In the genomic region with DNA sequence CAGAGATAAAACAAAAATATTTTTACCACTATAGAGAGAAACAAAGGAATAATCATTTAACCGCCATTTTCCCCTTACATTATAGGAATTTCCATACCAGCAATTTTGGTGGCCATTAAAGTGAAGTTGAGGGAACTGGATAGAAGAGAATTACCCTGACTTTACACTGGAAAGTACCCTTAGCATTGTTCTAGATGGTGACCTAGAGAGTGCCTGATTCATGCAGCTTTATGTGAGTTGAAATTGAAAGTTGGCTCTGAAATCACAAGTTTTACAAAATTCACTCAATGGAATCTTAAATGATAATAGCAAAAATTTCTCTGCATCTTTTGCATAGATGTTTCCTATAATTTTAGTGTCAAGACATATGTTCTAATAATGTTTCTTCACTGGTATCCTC, we compare ENCODE assay signal across 14 cellular contexts. TPM values are rescaled to one million over a fixed set of nuclear protein-coding genes. Genes with fewer than 3 reads are reported as not detected.
DNase-seq lines count a peak whose midpoint lies in the region; ATAC-seq and TF ChIP-seq lines count a peak whose summit lies in the region.
"Had no signal": no experiment of that assay in that cellular context is flagged by ENCODE, and none has a peak within 500 bp of the region (broad histone marks: within the 10 kb centered on the region; RNA-seq: fewer than 3 reads in every experiment).

No MANE protein-coding gene starts in this region.

- peak overlapping the region; percentile 59 for H3K9ac ChIP-seq in skeletal muscle satellite cell (ENCODE audit: low read depth, low read length)

- H3K27ac Mint-ChIP-seq in activated CD4-positive, alpha-beta T cell treated with anti-CD3 and anti-CD28 coated beads for 36 hours: peak overlapping the region; percentile 76
- no peak overlapping the region for H3K27ac Mint-ChIP-seq in activated CD4-positive, alpha-beta T cell treated with anti-CD3 and anti-CD28 coated beads, Interleukin-2, amount 10 ng/mL, durations not matched to agents 24 days and 14 days
- H3K27ac Mint-ChIP-seq in T-cell (peak overlapping the region; percentile 40 to 85), HFFc6 (no peak overlapping the region)
- H3K27ac Mint-ChIP-seq: nephron progenitor cell; T-helper 1 cell treated with Interleukin-12 subunit alpha and Interleukin-12 subunit beta and Interleukin-4 antibody, amounts not matched to agents 30 μg/mL and 1 μg/mL, for 36 hours had no signal

- peaks cover 3% of the 10 kb centered on the region for H3K36me3 Mint-ChIP-seq in activated CD4-positive, alpha-beta T cell treated with anti-CD3 and anti-CD28 coated beads for 36 hours (ENCODE audit: low read depth)
- no peaks in the 10 kb centered on the region for H3K36me3 Mint-ChIP-seq in activated CD4-positive, alpha-beta T cell treated with anti-CD3 and anti-CD28 coated beads, Interleukin-2, amount 10 ng/mL, durations not matched to agents 24 days and 14 days (ENCODE audit: low read depth)
- H3K36me3 Mint-ChIP-seq in T-cell (no peaks in the 10 kb centered on the region), HFFc6 (ENCODE audit: low read depth) (peaks cover 7% of the 10 kb centered on the region; the same call in 1 of the 2 replicates)

- no peak for TF ChIP-seq CTCF in HFFc6 (IDR thresholded peaks at IDR 0.05)

- no peak for DNase-seq in activated CD4-positive, alpha-beta T cell treated with anti-CD3 and anti-CD28 coated beads for 36 hours
- DNase-seq in activated CD4-positive, alpha-beta T cell treated with anti-CD3 and anti-CD28 coated beads, Interleukin-2, amount 10 ng/mL, durations not matched to agents 24 days and 14 days: no peak
- DNase-seq in T-cell (no peak), T1000 (lab: John Stamatoyannopoulos, UW) (no peak), NCI-H2196 (lab: John Stamatoyannopoulos, UW; ENCODE audit: unreplicated experiment) (no peak), HFFc6 (no peak)
- DNase-seq: 8988T, cortex of kidney, hippocampal formation, nephron progenitor cell, tibial artery had no signal

- CTCF ChIA-PET in activated CD4-positive, alpha-beta T cell treated with anti-CD3 and anti-CD28 coated beads for 36 hours (lab: Charles Lee): interaction anchor here (1.1 to 1.9 kb wide), 2 partner anchors 13 to 27 kb away, joined by 3 to 11 read pairs; no protein-coding TSS in a partner anchor
- CTCF ChIA-PET in T-cell (lab: Charles Lee): interaction anchor here in 1 of 2 donors (1.2 kb wide), 1 partner anchor 13 kb away, joined by 5 read pairs; no protein-coding TSS in a partner anchor

- H3K27me3 ChIP-seq in skeletal muscle satellite cell (ENCODE audit: control insufficient read depth, insufficient read depth, low read length): no peaks in the 10 kb centered on the region
- H3K27me3 ChIP-seq: tibial artery had no signal

- H3K27me3 Mint-ChIP-seq in activated CD4-positive, alpha-beta T cell treated with anti-CD3 and anti-CD28 coated beads for 36 hours: peaks cover 21% of the 10 kb centered on the region
- H3K27me3 Mint-ChIP-seq in activated CD4-positive, alpha-beta T cell treated with anti-CD3 and anti-CD28 coated beads, Interleukin-2, amount 10 ng/mL, durations not matched to agents 24 days and 14 days: peaks cover 43% of the 10 kb centered on the region
- H3K27me3 Mint-ChIP-seq in T-cell (peaks cover 15 to 24% of the 10 kb centered on the region in 2 donors), HFFc6 (ENCODE audit: insufficient read depth) (no peaks in the 10 kb centered on the region; the same call in 1 of the 2 replicates)

- no peaks in the 10 kb centered on the region for H3K9me3 Mint-ChIP-seq in activated CD4-positive, alpha-beta T cell treated with anti-CD3 and anti-CD28 coated beads for 36 hours (ENCODE audit: low read depth)
- H3K9me3 Mint-ChIP-seq in activated CD4-positive, alpha-beta T cell treated with anti-CD3 and anti-CD28 coated beads, Interleukin-2, amount 10 ng/mL, durations not matched to agents 24 days and 14 days: peaks cover 6% of the 10 kb centered on the region
- peaks cover 0 to 6% (median 4%) of the 10 kb centered on the region in 3 donors for H3K9me3 Mint-ChIP-seq in T-cell
- H3K9me3 Mint-ChIP-seq in HFFc6: no peaks in the 10 kb centered on the region

- H3K36me3 ChIP-seq in skeletal muscle satellite cell (ENCODE audit: insufficient read depth, low read length): no peaks in the 10 kb centered on the region
- H3K36me3 ChIP-seq: tibial artery had no signal

- peak overlapping the region; percentile 5 for H3K4me3 Mint-ChIP-seq in activated CD4-positive, alpha-beta T cell treated with anti-CD3 and anti-CD28 coated beads for 36 hours
- H3K4me3 Mint-ChIP-seq in activated CD4-positive, alpha-beta T cell treated with anti-CD3 and anti-CD28 coated beads, Interleukin-2, amount 10 ng/mL, durations not matched to agents 24 days and 14 days: no peak overlapping the region
- H3K4me3 Mint-ChIP-seq in T-cell: peak overlapping the region; percentile 29 to 59 (median 44)
- H3K4me3 Mint-ChIP-seq in HFFc6: no peak overlapping the region
- H3K4me3 Mint-ChIP-seq: nephron progenitor cell had no signal

- H3K9me3 ChIP-seq in skeletal muscle satellite cell (replicated peaks; ENCODE audit: low read length): no peaks in the 10 kb centered on the region

- peak overlapping the region; percentile 42 for H3K4me2 ChIP-seq in skeletal muscle satellite cell (ENCODE audit: low read length)

- H3K4me1 ChIP-seq in skeletal muscle satellite cell (ENCODE audit: control insufficient read depth, insufficient read depth, low read length): peaks cover 30% of the 10 kb centered on the region
- H3K4me1 ChIP-seq: tibial artery had no signal

- POLR2A ChIA-PET in activated CD4-positive, alpha-beta T cell treated with anti-CD3 and anti-CD28 coated beads for 36 hours (lab: Charles Lee): interaction anchor here (0.8 kb wide), 1 partner anchor 424 kb away, joined by 6 read pairs; no protein-coding TSS in a partner anchor
- POLR2A ChIA-PET in T-cell (lab: Charles Lee): interaction anchor here in 1 of 2 donors (0.5 to 1.0 kb wide), 2 partner anchors 644 to 737 kb away, joined by 3 to 9 read pairs; no protein-coding TSS in a partner anchor

- peak overlapping the region; percentile 50 for H3K4me3 ChIP-seq in skeletal muscle satellite cell (ENCODE audit: low read length)
- H3K4me3 ChIP-seq: tibial artery had no signal

- peak; percentile 57 for ATAC-seq in activated CD4-positive, alpha-beta T cell treated with anti-CD3 and anti-CD28 coated beads for 36 hours
- ATAC-seq in HG02678 (IDR thresholded peaks at IDR 0.05; ENCODE audit: unreplicated experiment) (peak; percentile 54), T-cell (replicated peaks in 1 of 4) (peak in 1 of 4 experiments; percentile 64)

- H3K4me1 Mint-ChIP-seq in activated CD4-positive, alpha-beta T cell treated with anti-CD3 and anti-CD28 coated beads for 36 hours: peaks cover 11% of the 10 kb centered on the region
- peaks cover 2% of the 10 kb centered on the region for H3K4me1 Mint-ChIP-seq in activated CD4-positive, alpha-beta T cell treated with anti-CD3 and anti-CD28 coated beads, Interleukin-2, amount 10 ng/mL, durations not matched to agents 24 days and 14 days
- H3K4me1 Mint-ChIP-seq in T-cell (peaks cover 12 to 50% (median 14%) of the 10 kb centered on the region in 3 donors), HFFc6 (ENCODE audit: low read depth) (peaks cover 28% of the 10 kb centered on the region)

- intact Hi-C loops in activated CD4-positive, alpha-beta T cell treated with anti-CD3 and anti-CD28 coated beads for 36 hours (cut with DNase I, micrococcal nuclease): no loop called here
- intact Hi-C loops in activated CD4-positive, alpha-beta T cell treated with anti-CD3 and anti-CD28 coated beads, Interleukin-2, amount 10 ng/mL, durations not matched to agents 24 days and 14 days (cut with micrococcal nuclease): no loop called here

RNA-seq across cellular contexts. Expression of gene PREP, which starts 55.7 kb away (rescaled TPM):
- total RNA-seq in activated CD4-positive, alpha-beta T cell treated with anti-CD3 and anti-CD28 coated beads for 36 hours: 10 to 100 TPM; 42.3 to 49.0 TPM
- total RNA-seq in activated CD4-positive, alpha-beta T cell treated with anti-CD3 and anti-CD28 coated beads, Interleukin-2, amount 10 ng/mL, durations not matched to agents 24 days and 14 days: 55.2 and 56.2 TPM in 2 replicates
- 10 to 100 TPM; 27.4 to 34.0 (median 30.7) TPM for total RNA-seq in T-cell
- 19.2 and 19.3 TPM in 2 replicates for total RNA-seq in skeletal muscle satellite cell (2012; rRNA removed)
- total RNA-seq in HFFc6 (2021; fragmentation: NEBNext Ultra II Directional; extraction: Animal tissue kit (Norgen Biotek cat#: 25700)): 10 to 100 TPM; 35.4 to 42.1 (median 36.8) TPM

Comparison
In these comparisons a context has a peak if more than half of its experiments do, and no peak if none do; other contexts are left out.
1. H3K27ac Mint-ChIP-seq: peak in activated CD4-positive, alpha-beta T cell treated with anti-CD3 and anti-CD28 coated beads for 36 hours (single experiment) and T-cell (2 of 2); none in activated CD4-positive, alpha-beta T cell treated with anti-CD3 and anti-CD28 coated beads, Interleukin-2, amount 10 ng/mL, durations not matched to agents 24 days and 14 days (single experiment) and HFFc6 (single experiment).
2. H3K4me3 Mint-ChIP-seq: peak in activated CD4-positive, alpha-beta T cell treated with anti-CD3 and anti-CD28 coated beads for 36 hours (single experiment) and T-cell (3 of 3); none in activated CD4-positive, alpha-beta T cell treated with anti-CD3 and anti-CD28 coated beads, Interleukin-2, amount 10 ng/mL, durations not matched to agents 24 days and 14 days (single experiment) and HFFc6 (single experiment).